In the genomic region with DNA sequence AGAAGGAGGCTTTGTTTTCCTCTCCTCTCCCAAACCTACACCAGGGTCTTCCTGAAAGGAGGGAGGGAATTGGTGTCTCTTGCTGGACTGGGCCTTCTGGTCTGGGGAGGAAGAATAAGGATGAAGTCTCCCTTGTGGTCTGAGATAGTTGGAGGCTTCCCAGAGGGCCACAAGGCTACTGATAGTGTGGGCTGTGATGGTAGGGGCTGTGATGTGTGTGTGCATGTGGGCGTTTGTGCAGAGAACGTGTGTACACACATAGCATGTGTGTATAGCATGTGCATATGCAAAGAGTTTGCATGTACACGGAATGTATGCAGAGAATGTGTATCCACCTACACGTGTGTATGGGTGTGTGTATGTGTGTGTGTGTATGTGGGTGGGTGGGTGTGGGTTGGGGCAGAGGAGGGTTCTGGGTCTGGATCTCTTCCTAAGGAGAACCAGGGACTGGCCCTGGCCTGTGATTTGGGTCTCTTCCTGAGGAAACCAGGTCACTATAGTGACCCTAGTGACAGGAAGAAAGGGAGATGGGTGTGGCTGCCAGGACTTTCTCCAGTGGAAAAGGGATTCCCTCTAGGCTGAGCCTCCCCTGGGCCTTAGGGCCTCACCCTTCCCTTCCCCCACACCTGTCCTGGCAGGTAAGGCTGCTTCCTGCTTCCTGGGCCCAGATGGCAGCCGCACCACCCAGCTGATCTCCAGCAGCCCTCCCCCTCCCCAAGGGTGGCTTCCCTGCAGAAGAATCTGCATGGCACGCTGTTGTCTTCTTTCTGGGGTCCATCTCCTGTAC, we compare ENCODE assay signal across 8 cellular contexts. TPM values are rescaled to one million over a fixed set of nuclear protein-coding genes. Genes with fewer than 3 reads are reported as not detected.
A peak's percentile ranks its signal among the peaks of the same experiment; 100 is the strongest.
DNase-seq lines count a peak whose midpoint lies in the region; ATAC-seq and TF ChIP-seq lines count a peak whose summit lies in the region.

No MANE protein-coding gene starts in this region.

- TF ChIP-seq CTCF in Caco-2 (IDR thresholded peaks at IDR 0.05; ENCODE audit: insufficient read depth in 1 of 2, low read depth in 1 of 2, low read length in 1 of 2, severe bottlenecking in 1 of 2, unreplicated experiment in 1 of 2) = no peak
- no peak for TF ChIP-seq CTCF in GM20000 (IDR thresholded peaks at IDR 0.05; ENCODE audit: extremely low read depth, missing control alignments)

- DNase-seq in Caco-2 (peak; percentile 57 to 67), NCI-H510A (lab: John Stamatoyannopoulos, UW) (peak; percentile 42), NCI-H1048 (lab: John Stamatoyannopoulos, UW) (no peak), GM20000 (ENCODE audit: low spot score) (no peak), nucleus accumbens (lab: John Stamatoyannopoulos, UW) (no peak)

- TSS peak; percentile 61 for BruUV-seq in Caco-2 (replicated peaks; lab: Mats Ljungman, UMichigan)

- no peak for ATAC-seq in GM21576 (IDR thresholded peaks at IDR 0.05; ENCODE audit: unreplicated experiment)

- H3K4me3 ChIP-seq in Caco-2 (ENCODE audit: low read depth, low read length) (peak overlapping the region; percentile 100), endocrine pancreas (ENCODE audit: control insufficient read depth, insufficient read depth, low read length) (peak overlapping the region; percentile 86), neuron (ENCODE audit: low read length) (peak overlapping the region; percentile 63)

- CTCF ChIA-PET in Caco-2 (lab: Charles Lee) = interaction anchor here (1.3 kb wide), 1 partner anchor 156 kb away, joined by 4 read pairs; no protein-coding TSS in a partner anchor

- peak overlapping the region; percentile 90 for H3K4me3 Mint-ChIP-seq in Caco-2 (ENCODE audit: unreplicated experiment)

- H3K4me1 ChIP-seq in Caco-2 (peaks cover 69% of the 10 kb centered on the region), endocrine pancreas (ENCODE audit: control insufficient read depth, insufficient read depth, low read length) (no peaks in the 10 kb centered on the region), neuron (ENCODE audit: insufficient read depth, low read length) (peaks cover 6% of the 10 kb centered on the region)

- H3K9me3 ChIP-seq in Caco-2 (no peaks in the 10 kb centered on the region), endocrine pancreas (ENCODE audit: control insufficient read depth, low read length) (no peaks in the 10 kb centered on the region), neuron (ENCODE audit: low read length) (no peaks in the 10 kb centered on the region)

- peaks cover 43% of the 10 kb centered on the region for H3K36me3 Mint-ChIP-seq in Caco-2 (ENCODE audit: insufficient read depth, unreplicated experiment)

- H2AFZ ChIP-seq in neuron (ENCODE audit: low read depth, low read length) = no peak overlapping the region

- H3K27me3 Mint-ChIP-seq in Caco-2 (ENCODE audit: insufficient read depth, unreplicated experiment) = no peaks in the 10 kb centered on the region

- POLR2A ChIA-PET in Caco-2 (lab: Charles Lee) = no interaction called here

- intact Hi-C loops in Caco-2 (cut with micrococcal nuclease; ENCODE audit: unreplicated experiment) = loop anchor here (2.0 to 5.0 kb wide), 3 partner anchors 49 to 165 kb away; no protein-coding TSS in a partner anchor

- peaks cover 25% of the 10 kb centered on the region for H3K4me1 Mint-ChIP-seq in Caco-2 (ENCODE audit: low read depth, unreplicated experiment)

- H3K27me3 ChIP-seq in Caco-2 (replicated peaks; ENCODE audit: control insufficient read depth, insufficient read depth, low read length) (no peaks in the 10 kb centered on the region), endocrine pancreas (ENCODE audit: control insufficient read depth, insufficient read depth, low read length) (no peaks in the 10 kb centered on the region), neuron (ENCODE audit: insufficient read depth, low read length) (no peaks in the 10 kb centered on the region)

- H3K36me3 ChIP-seq in Caco-2 (ENCODE audit: control insufficient read depth, insufficient read depth, low read length) (peaks cover 2% of the 10 kb centered on the region; the same call in 1 of the 2 replicates), endocrine pancreas (ENCODE audit: control insufficient read depth, insufficient read depth, low read length) (no peaks in the 10 kb centered on the region), neuron (ENCODE audit: insufficient read depth, low read length) (no peaks in the 10 kb centered on the region)

- peak overlapping the region; percentile 63 for H3K27ac Mint-ChIP-seq in Caco-2 (ENCODE audit: unreplicated experiment)

- H3K9ac ChIP-seq in endocrine pancreas (ENCODE audit: control insufficient read depth, insufficient read depth, low read length) = peak overlapping the region; percentile 81

- no peaks in the 10 kb centered on the region for H3K9me3 Mint-ChIP-seq in Caco-2 (ENCODE audit: unreplicated experiment)

RNA-seq across cellular contexts. Expression of a gene that starts 1.7 kb away (rescaled TPM):
- 315 and 331 TPM in 2 replicates for total RNA-seq in Caco-2 (2022)

Comparison
In these comparisons a context has a peak if more than half of its experiments do, and no peak if none do; other contexts are left out.
1. DNase-seq: peak in Caco-2 (2 of 2) and NCI-H510A (single experiment); none in NCI-H1048 (single experiment), GM20000 (single experiment) and nucleus accumbens (0 of 56).
2. Peak in every context shown above with its lines, with median percentiles within 50 percentile points of each other: H3K4me3 ChIP-seq.